1 cellular context compared by ENCODE assay signal in the genomic region with DNA sequence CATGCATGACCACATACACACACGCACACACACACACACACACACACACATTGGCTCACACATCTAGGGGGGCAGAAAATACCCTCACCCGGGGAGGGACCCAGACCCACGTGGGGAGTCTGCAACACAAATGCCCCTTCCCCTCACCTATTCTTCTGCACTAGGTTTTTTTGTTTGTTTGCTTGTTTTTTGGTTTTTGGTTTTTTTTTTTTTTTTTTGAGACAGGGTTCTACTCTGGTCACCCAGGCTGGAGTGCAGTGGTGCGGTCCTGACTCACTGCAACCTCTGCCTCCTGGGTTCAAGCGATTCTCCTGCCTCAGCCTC.
TF ChIP-seq lines count a peak whose summit lies in the region.

No MANE protein-coding gene starts in this region.

TF ChIP-seq in K562, 482 proteins besides CTCF, POLR2A, EP300 and RAD21:
- TF ChIP-seq, protein P1, sequence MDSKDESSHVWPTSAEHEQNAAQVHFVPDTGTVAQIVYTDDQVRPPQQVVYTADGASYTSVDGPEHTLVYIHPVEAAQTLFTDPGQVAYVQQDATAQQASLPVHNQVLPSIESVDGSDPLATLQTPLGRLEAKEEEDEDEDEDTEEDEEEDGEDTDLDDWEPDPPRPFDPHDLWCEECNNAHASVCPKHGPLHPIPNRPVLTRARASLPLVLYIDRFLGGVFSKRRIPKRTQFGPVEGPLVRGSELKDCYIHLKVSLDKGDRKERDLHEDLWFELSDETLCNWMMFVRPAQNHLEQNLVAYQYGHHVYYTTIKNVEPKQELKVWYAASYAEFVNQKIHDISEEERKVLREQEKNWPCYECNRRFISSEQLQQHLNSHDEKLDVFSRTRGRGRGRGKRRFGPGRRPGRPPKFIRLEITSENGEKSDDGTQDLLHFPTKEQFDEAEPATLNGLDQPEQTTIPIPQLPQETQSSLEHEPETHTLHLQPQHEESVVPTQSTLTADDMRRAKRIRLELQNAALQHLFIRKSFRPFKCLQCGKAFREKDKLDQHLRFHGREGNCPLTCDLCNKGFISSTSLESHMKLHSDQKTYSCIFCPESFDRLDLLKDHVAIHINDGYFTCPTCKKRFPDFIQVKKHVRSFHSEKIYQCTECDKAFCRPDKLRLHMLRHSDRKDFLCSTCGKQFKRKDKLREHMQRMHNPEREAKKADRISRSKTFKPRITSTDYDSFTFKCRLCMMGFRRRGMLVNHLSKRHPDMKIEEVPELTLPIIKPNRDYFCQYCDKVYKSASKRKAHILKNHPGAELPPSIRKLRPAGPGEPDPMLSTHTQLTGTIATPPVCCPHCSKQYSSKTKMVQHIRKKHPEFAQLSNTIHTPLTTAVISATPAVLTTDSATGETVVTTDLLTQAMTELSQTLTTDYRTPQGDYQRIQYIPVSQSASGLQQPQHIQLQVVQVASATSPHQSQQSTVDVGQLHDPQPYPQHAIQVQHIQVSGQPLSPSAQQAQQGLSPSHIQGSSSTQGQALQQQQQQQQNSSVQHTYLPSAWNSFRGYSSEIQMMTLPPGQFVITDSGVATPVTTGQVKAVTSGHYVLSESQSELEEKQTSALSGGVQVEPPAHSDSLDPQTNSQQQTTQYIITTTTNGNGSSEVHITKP (IDR thresholded peaks at IDR 0.05; ENCODE audit: partially characterized antibody): peak; percentile 55
- no peak for TF ChIP-seq HEY1 (CRISPR knock-in tag; IDR thresholded peaks at IDR 0.05; ENCODE audit: borderline replicate concordance)
